ENCODE assay signal across 1 cellular context in genomic region chr17:43216762-43217613, GRCh38.
TF ChIP-seq lines count a peak whose summit lies in the region.

No MANE protein-coding gene starts in this region.

TF ChIP-seq in HepG2, 621 proteins besides CTCF, POLR2A, EP300 and RAD21 (continued from another document and continues in another):
- TF ChIP-seq ZBTB44 (CRISPR knock-in tag; IDR thresholded peaks at IDR 0.05): 0 out of 2 replicates have a peak, but pooled peaks have one; percentile 61
- peak; percentile 42; the same call in 1 of the 2 replicates for TF ChIP-seq ZNF44 (CRISPR knock-in tag; IDR thresholded peaks at IDR 0.05)
- TF ChIP-seq NRL (CRISPR knock-in tag; IDR thresholded peaks at IDR 0.05; ENCODE audit: borderline replicate concordance): peak; percentile 41; the same call in 1 of the 2 replicates
- no peak for TF ChIP-seq U2AF1 (optimal IDR thresholded peaks at IDR 0.05; ENCODE audit: low read depth, low read length)
- no peak for TF ChIP-seq IRX3 (CRISPR knock-in tag; IDR thresholded peaks at IDR 0.05; ENCODE audit: borderline replicate concordance, low read depth)
- TF ChIP-seq ZFP41 (CRISPR knock-in tag; IDR thresholded peaks at IDR 0.05; ENCODE audit: borderline replicate concordance): peak; percentile 67
- TF ChIP-seq SALL1 (CRISPR knock-in tag; IDR thresholded peaks at IDR 0.05): peak; percentile 75
- no peak for TF ChIP-seq ZNF512 (CRISPR knock-in tag; IDR thresholded peaks at IDR 0.05)
- 0 out of 2 replicates have a peak, but pooled peaks have one; percentile 84 for TF ChIP-seq RFXANK (CRISPR knock-in tag; IDR thresholded peaks at IDR 0.05)
- no peak for TF ChIP-seq PLSCR1 (CRISPR knock-in tag; IDR thresholded peaks at IDR 0.05; ENCODE audit: borderline replicate concordance)
- TF ChIP-seq ZFYVE20 (CRISPR knock-in tag; IDR thresholded peaks at IDR 0.05; ENCODE audit: borderline replicate concordance, low read depth): no peak
- 0 out of 2 replicates have a peak, but pooled peaks have one; percentile 60 for TF ChIP-seq MTF2 (CRISPR knock-in tag; IDR thresholded peaks at IDR 0.05; ENCODE audit: borderline replicate concordance)
- peak; percentile 31 for TF ChIP-seq RAD51 (IDR thresholded peaks at IDR 0.05; ENCODE audit: borderline replicate concordance)
- TF ChIP-seq HDAC1 (CRISPR knock-in tag; IDR thresholded peaks at IDR 0.05): peak; percentile 88
- peak; percentile 93 for TF ChIP-seq KDM6A (CRISPR knock-in tag; IDR thresholded peaks at IDR 0.05; ENCODE audit: low read depth)
- TF ChIP-seq SNAPC2 (CRISPR knock-in tag; IDR thresholded peaks at IDR 0.05): peak; percentile 36; the same call in 1 of the 2 replicates
- TF ChIP-seq ZNF143 (CRISPR knock-in tag; IDR thresholded peaks at IDR 0.05): peak; percentile 45
- TF ChIP-seq KMT2A (CRISPR knock-in tag; IDR thresholded peaks at IDR 0.05): peak; percentile 34; the same call in 1 of the 2 replicates
- TF ChIP-seq HMGA1 (CRISPR knock-in tag; conservative IDR thresholded peaks at IDR 0.05): no peak
- TF ChIP-seq ZNF589 (CRISPR knock-in tag; conservative IDR thresholded peaks at IDR 0.05): peak; percentile 85; the same call in 1 of the 2 replicates
- TF ChIP-seq ZNF331 (CRISPR knock-in tag; IDR thresholded peaks at IDR 0.05): peak; percentile 84
- TF ChIP-seq MEF2D (CRISPR knock-in tag; IDR thresholded peaks at IDR 0.05): peak; percentile 88
- TF ChIP-seq TFAP4 (IDR thresholded peaks at IDR 0.05; ENCODE audit: borderline replicate concordance, low read depth): peak; percentile 69; the same call in 1 of the 2 replicates
- TF ChIP-seq POLR2G (IDR thresholded peaks at IDR 0.05; ENCODE audit: low read depth, low read length): peak; percentile 78
- TF ChIP-seq ZNF75D (CRISPR knock-in tag; IDR thresholded peaks at IDR 0.05; ENCODE audit: borderline replicate concordance): peak; percentile 82; the same call in 1 of the 2 replicates
- no peak for TF ChIP-seq HNRNPK (IDR thresholded peaks at IDR 0.05; ENCODE audit: low read depth, low read length, poor library complexity, severe bottlenecking)
- peak; percentile 78; the same call in 1 of the 2 replicates for TF ChIP-seq HES4 (CRISPR knock-in tag; IDR thresholded peaks at IDR 0.05; ENCODE audit: borderline replicate concordance)
- no peak for TF ChIP-seq PBX2 (CRISPR knock-in tag; IDR thresholded peaks at IDR 0.05)
- no peak for TF ChIP-seq ZNF136 (CRISPR knock-in tag; IDR thresholded peaks at IDR 0.05; ENCODE audit: low read depth)
- TF ChIP-seq ZSCAN31 (CRISPR knock-in tag; IDR thresholded peaks at IDR 0.05; ENCODE audit: low read depth): peak; percentile 79
- TF ChIP-seq ZFP62 (CRISPR knock-in tag; IDR thresholded peaks at IDR 0.05): no peak
- peak; percentile 77; the same call in 1 of the 2 replicates for TF ChIP-seq DPF2 (CRISPR knock-in tag; IDR thresholded peaks at IDR 0.05; ENCODE audit: borderline replicate concordance, low read depth)
- 0 out of 2 replicates have a peak, but pooled peaks have one; percentile 86 for TF ChIP-seq ZNF20 (CRISPR knock-in tag; IDR thresholded peaks at IDR 0.05)
- peak; percentile 22; the same call in 1 of the 2 replicates for TF ChIP-seq ZNF572 (CRISPR knock-in tag; IDR thresholded peaks at IDR 0.05)
- peak; percentile 94 for TF ChIP-seq GATAD2A (CRISPR knock-in tag; IDR thresholded peaks at IDR 0.05)
- peak; percentile 60; the same call in 1 of the 2 replicates for TF ChIP-seq AFF4 (CRISPR knock-in tag; IDR thresholded peaks at IDR 0.05)
- peak; percentile 73; the same call in 1 of the 2 replicates for TF ChIP-seq MLX (CRISPR knock-in tag; IDR thresholded peaks at IDR 0.05)
- TF ChIP-seq ZNF678 (CRISPR knock-in tag; IDR thresholded peaks at IDR 0.05): peak; percentile 75
- no peak for TF ChIP-seq ZNF580 (CRISPR knock-in tag; IDR thresholded peaks at IDR 0.05; ENCODE audit: borderline replicate concordance, low read depth)
- 0 out of 2 replicates have a peak, but pooled peaks have one; percentile 18 for TF ChIP-seq WIZ (CRISPR knock-in tag; IDR thresholded peaks at IDR 0.05)
- TF ChIP-seq ZNF782 (CRISPR knock-in tag; IDR thresholded peaks at IDR 0.05; ENCODE audit: borderline replicate concordance): peak; percentile 76; the same call in 1 of the 2 replicates
- no peak for TF ChIP-seq FIP1L1 (IDR thresholded peaks at IDR 0.05; ENCODE audit: borderline replicate concordance, insufficient read depth, low read depth, low read length)
- TF ChIP-seq ZNF414 (CRISPR knock-in tag; IDR thresholded peaks at IDR 0.05): peak; percentile 89
- no peak for TF ChIP-seq ELK4 (CRISPR knock-in tag; IDR thresholded peaks at IDR 0.05; ENCODE audit: borderline replicate concordance)
- TF ChIP-seq NR2F1 (CRISPR knock-in tag; IDR thresholded peaks at IDR 0.05): peak in 1 of 2 experiments; percentile 8; a peak in 1 of 4 replicates
- TF ChIP-seq ARID4A (CRISPR knock-in tag; IDR thresholded peaks at IDR 0.05; ENCODE audit: borderline replicate concordance): peak; percentile 73; the same call in 1 of the 2 replicates
